In the genomic region with DNA sequence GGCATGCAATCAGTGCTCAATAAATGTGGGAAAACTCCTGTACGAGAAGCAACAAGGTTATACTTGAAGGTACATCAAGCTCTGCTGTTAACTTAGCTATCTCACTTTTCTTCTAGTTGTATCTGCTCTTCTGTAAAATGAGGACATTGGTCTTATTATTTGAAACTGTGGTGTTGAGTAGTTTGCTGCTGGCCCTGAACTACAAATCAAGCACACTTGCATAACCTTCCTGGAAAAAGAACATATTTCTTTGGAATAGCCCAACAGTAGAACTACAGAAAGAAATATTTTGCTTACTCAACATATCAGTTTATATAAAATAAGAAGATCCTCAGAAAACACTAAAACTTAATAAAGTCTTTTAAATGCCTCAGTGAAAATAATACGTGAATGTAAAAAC, we compare ENCODE assay signal across 24 cellular contexts.
"Had no signal": no experiment of that assay in that cellular context is flagged by ENCODE, and none has a peak within 500 bp of the region (broad histone marks: within the 10 kb centered on the region; RNA-seq: fewer than 3 reads in every experiment).

No MANE protein-coding gene starts in this region.

- H3K4me2 ChIP-seq: KMS-11 had no signal

- H3K9me3 ChIP-seq: SJSA1 had no signal

- ATAC-seq: HepG2, Panc1, PC-3 had no signal

- H3K4me1 ChIP-seq: SJSA1 had no signal

- H3K9ac ChIP-seq: KMS-11 had no signal

- H3K36me3 ChIP-seq: SJSA1 had no signal

- DNase-seq: IMR-90, Kasumi-1, MM.1S, MV-4-11, NCI-H1048, NCI-H1105, NCI-H1417, NCI-H1436 treated with DMSO at 0.1 percent for 48 hours, NCI-H1694 treated with DMSO at 0.1 percent for 48 hours, NCI-H1930, NCI-H2081, NCI-H2107, NCI-H2227 treated with DMSO at 0.1 percent for 48 hours, NCI-H524 treated with DMSO at 0.1 percent for 48 hours, NCI-H69, NCI-H774, PC-3, SIG-M5 had no signal

- H3K27me3 ChIP-seq: SJSA1 had no signal

- FAIRE-seq: HepG2 had no signal

- H3K27ac ChIP-seq: KMS-11, RWPE1, SJSA1, SK-N-MC had no signal

- H3K4me3 ChIP-seq: SJSA1, SK-N-MC had no signal
